ENCODE assay signal across 12 cellular contexts in genomic region chr6:135850882-135851281, GRCh38. TPM values are rescaled to one million over a fixed set of nuclear protein-coding genes. Genes with fewer than 3 reads are reported as not detected.
DNase-seq lines count a peak whose midpoint lies in the region; FAIRE-seq and TF ChIP-seq lines count a peak whose summit lies in the region.
"Had no signal": no experiment of that assay in that cellular context is flagged by ENCODE, and none has a peak within 500 bp of the region (broad histone marks: within the 10 kb centered on the region; RNA-seq: fewer than 3 reads in every experiment).

No MANE protein-coding gene starts in this region.

- intact Hi-C loops in dendritic cell treated with granulocyte-macrophage colony-stimulating factor and Interleukin-4, amounts not matched to agents 40 ng/mL and 50 ng/mL, for 4 days (cut with micrococcal nuclease), result loop anchor here (5.0 to 10.0 kb wide), 2 partner anchors 39 to 356 kb away; partner anchors contain the start of gene AHI1

- H3K4me1 Mint-ChIP-seq in HFFc6 (ENCODE audit: low read depth), result peaks cover 41% of the 10 kb centered on the region
- peaks cover 11% of the 10 kb centered on the region for H3K4me1 Mint-ChIP-seq in dendritic cell treated with granulocyte-macrophage colony-stimulating factor and Interleukin-4, amounts not matched to agents 40 ng/mL and 50 ng/mL, for 4 days (ENCODE audit: low read depth)
- H3K4me1 Mint-ChIP-seq in osteocyte (ENCODE audit: unreplicated experiment), result peaks cover 8% of the 10 kb centered on the region

- H3K27ac Mint-ChIP-seq in HFFc6 (peak overlapping the region; percentile 92), osteocyte (ENCODE audit: unreplicated experiment) (peak overlapping the region; percentile 97)
- peak overlapping the region; percentile 82 for H3K27ac Mint-ChIP-seq in dendritic cell treated with granulocyte-macrophage colony-stimulating factor and Interleukin-4, amounts not matched to agents 40 ng/mL and 50 ng/mL, for 4 days
- H3K27ac Mint-ChIP-seq: GM23338 had no signal

- no peaks in the 10 kb centered on the region for H3K27me3 Mint-ChIP-seq in HFFc6 (ENCODE audit: insufficient read depth)
- H3K27me3 Mint-ChIP-seq in dendritic cell treated with granulocyte-macrophage colony-stimulating factor and Interleukin-4, amounts not matched to agents 40 ng/mL and 50 ng/mL, for 4 days, result no peaks in the 10 kb centered on the region
- H3K27me3 Mint-ChIP-seq in osteocyte (ENCODE audit: unreplicated experiment), result no peaks in the 10 kb centered on the region
- H3K27me3 Mint-ChIP-seq: activated CD8-positive, alpha-beta T cell treated with anti-CD3 and anti-CD28 coated beads for 36 hours had no signal

- peak; percentile 14 for DNase-seq in AG08395 (ENCODE audit: low spot score)
- no peak for DNase-seq in HFFc6
- DNase-seq in osteocyte (ENCODE audit: extremely low spot score, unreplicated experiment), result no peak
- DNase-seq in D721Med (ENCODE audit: insufficient read length, low spot score), result no peak
- no peak for DNase-seq in activated T-cell treated with anti-CD3 and anti-CD28 coated beads for 4 hours
- DNase-seq in G401 (ENCODE audit: low spot score), result no peak
- no peak for DNase-seq in NCI-H1436 treated with DMSO at 0.1 percent for 48 hours (lab: John Stamatoyannopoulos, UW)
- DNase-seq: NCI-H187 had no signal

- H3K9me3 Mint-ChIP-seq in HFFc6 (no peaks in the 10 kb centered on the region), osteocyte (ENCODE audit: unreplicated experiment) (no peaks in the 10 kb centered on the region)
- H3K9me3 Mint-ChIP-seq in dendritic cell treated with granulocyte-macrophage colony-stimulating factor and Interleukin-4, amounts not matched to agents 40 ng/mL and 50 ng/mL, for 4 days, result no peaks in the 10 kb centered on the region
- H3K9me3 Mint-ChIP-seq: activated CD8-positive, alpha-beta T cell treated with anti-CD3 and anti-CD28 coated beads for 36 hours; activated naive CD4-positive, alpha-beta T cell treated with anti-CD3 and anti-CD28 coated beads, Interleukin-2, amount 10 ng/mL, durations not matched to agents 7 days and 5 days; GM23338 had no signal

- H3K36me3 Mint-ChIP-seq in HFFc6 (ENCODE audit: low read depth) (no peaks in the 10 kb centered on the region; the same call in 1 of the 2 replicates), osteocyte (ENCODE audit: unreplicated experiment) (no peaks in the 10 kb centered on the region)
- no peaks in the 10 kb centered on the region for H3K36me3 Mint-ChIP-seq in dendritic cell treated with granulocyte-macrophage colony-stimulating factor and Interleukin-4, amounts not matched to agents 40 ng/mL and 50 ng/mL, for 4 days (ENCODE audit: low read depth)
- H3K36me3 Mint-ChIP-seq: activated naive CD4-positive, alpha-beta T cell treated with anti-CD3 and anti-CD28 coated beads, Interleukin-2, amount 10 ng/mL, durations not matched to agents 7 days and 5 days had no signal

- in situ Hi-C loops in G401 (cut with HindIII; ENCODE audit: low sequenced_read_pairs), result no loop called here

- no peak for FAIRE-seq in D721Med (lab: Jason Lieb, UNC)

- H3K4me3 Mint-ChIP-seq in HFFc6 (peak overlapping the region; percentile 89; the same call in 1 of the 2 replicates), osteocyte (ENCODE audit: unreplicated experiment) (peak overlapping the region; percentile 78)
- H3K4me3 Mint-ChIP-seq in dendritic cell treated with granulocyte-macrophage colony-stimulating factor and Interleukin-4, amounts not matched to agents 40 ng/mL and 50 ng/mL, for 4 days, result no peak overlapping the region
- H3K4me3 Mint-ChIP-seq: GM23338 had no signal

- TF ChIP-seq CTCF in HFFc6 (IDR thresholded peaks at IDR 0.05) (peak; percentile 16; the same call in 1 of the 2 replicates), osteocyte (IDR thresholded peaks at IDR 0.05) (no peak), D721Med (IDR thresholded peaks at IDR 0.05; ENCODE audit: insufficient read depth, missing control alignments) (no peak)

RNA-seq across cellular contexts. Expression of gene PDE7B, which starts 0.6 kb away (rescaled TPM):
- 1 to 10 TPM; 1.2 to 5.8 (median 4.5) TPM for total RNA-seq in HFFc6 (2021; fragmentation: NEBNext Ultra II Directional; extraction: Animal tissue kit (Norgen Biotek cat#: 25700))
- total RNA-seq in osteocyte, result 3.4 and 3.9 TPM in 2 replicates
- total RNA-seq in G401 (2014; rRNA removed; shearing (Covaris generic)), result not detected in 2 replicates
